ENCODE assay signal across 1 cellular context in the genomic region with DNA sequence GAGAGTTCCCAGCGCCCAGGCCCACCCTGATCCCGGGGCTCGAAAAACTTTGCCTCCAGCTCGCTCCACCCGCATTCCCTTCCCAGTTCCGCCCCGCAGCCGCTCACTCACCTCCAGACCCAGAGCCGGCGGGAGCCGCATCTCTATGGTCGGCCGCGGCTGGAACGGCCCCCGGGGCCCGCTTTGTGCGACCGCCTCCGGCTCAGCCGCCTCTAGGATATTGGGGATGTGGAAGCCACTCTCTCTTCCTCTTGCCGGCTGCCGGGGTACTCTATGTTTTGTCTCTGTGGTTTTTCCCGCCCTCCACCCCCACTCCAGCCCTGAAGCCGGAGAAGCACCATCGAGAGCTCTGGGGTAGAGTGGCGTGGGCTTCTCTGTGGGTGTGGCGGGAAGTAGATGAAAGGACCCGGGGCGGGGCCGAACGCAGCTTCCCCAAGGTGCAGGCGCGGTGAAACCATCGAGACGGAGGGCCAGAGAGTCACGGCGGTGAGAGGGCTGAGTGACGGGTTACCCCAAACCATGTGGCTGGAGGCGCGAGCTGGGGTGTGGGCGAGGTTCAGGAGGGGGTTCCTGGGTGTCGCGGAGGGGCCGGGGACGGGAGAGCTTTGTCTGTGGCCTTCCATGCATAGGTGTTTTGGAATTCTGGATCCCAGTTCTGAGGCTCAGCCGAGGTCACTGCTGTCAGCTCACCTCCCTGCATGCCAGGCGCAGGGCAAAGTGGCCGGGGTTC.
TF ChIP-seq lines count a peak whose summit lies in the region.

A gene with protein sequence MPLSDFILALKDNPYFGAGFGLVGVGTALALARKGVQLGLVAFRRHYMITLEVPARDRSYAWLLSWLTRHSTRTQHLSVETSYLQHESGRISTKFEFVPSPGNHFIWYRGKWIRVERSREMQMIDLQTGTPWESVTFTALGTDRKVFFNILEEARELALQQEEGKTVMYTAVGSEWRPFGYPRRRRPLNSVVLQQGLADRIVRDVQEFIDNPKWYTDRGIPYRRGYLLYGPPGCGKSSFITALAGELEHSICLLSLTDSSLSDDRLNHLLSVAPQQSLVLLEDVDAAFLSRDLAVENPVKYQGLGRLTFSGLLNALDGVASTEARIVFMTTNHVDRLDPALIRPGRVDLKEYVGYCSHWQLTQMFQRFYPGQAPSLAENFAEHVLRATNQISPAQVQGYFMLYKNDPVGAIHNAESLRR (plus strand): TSS at position 426 of the 730 bp plus-strand sequence. CDS start 1,305 bp downstream, outside the sequence.
A gene with protein sequence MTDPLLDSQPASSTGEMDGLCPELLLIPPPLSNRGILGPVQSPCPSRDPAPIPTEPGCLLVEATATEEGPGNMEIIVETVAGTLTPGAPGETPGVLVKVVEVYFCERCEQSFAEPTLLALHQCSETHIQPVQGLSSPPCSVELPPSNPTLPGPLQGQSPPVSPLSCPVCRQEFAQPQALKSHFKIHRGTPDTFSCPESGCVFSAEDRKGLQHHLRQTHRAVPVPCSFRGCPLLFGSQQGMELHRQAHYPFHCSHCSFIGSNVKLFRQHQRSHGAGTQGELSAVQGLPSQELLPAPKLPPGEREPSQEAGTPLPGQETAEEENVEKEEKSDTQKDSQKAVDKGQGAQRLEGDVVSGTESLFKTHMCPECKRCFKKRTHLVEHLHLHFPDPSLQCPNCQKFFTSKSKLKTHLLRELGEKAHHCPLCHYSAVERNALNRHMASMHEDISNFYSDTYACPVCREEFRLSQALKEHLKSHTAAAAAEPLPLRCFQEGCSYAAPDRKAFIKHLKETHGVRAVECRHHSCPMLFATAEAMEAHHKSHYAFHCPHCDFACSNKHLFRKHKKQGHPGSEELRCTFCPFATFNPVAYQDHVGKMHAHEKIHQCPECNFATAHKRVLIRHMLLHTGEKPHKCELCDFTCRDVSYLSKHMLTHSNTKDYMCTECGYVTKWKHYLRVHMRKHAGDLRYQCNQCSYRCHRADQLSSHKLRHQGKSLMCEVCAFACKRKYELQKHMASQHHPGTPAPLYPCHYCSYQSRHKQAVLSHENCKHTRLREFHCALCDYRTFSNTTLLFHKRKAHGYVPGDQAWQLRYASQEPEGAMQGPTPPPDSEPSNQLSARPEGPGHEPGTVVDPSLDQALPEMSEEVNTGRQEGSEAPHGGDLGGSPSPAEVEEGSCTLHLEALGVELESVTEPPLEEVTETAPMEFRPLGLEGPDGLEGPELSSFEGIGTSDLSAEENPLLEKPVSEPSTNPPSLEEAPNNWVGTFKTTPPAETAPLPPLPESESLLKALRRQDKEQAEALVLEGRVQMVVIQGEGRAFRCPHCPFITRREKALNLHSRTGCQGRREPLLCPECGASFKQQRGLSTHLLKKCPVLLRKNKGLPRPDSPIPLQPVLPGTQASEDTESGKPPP (N-terminal part only) (minus strand): TSS at position 366 of the 730 bp plus-strand sequence. CDS start 3,194 bp downstream, outside the sequence.

TF ChIP-seq in HepG2, 621 proteins besides CTCF, POLR2A, EP300 and RAD21 (continued from another document and continues in another):
- TF ChIP-seq ZHX2 (IDR thresholded peaks at IDR 0.05; ENCODE audit: low read depth): peak; percentile 39; the same call in 1 of the 2 replicates
- no peak for TF ChIP-seq ZHX2 (CRISPR knock-in tag; IDR thresholded peaks at IDR 0.05; ENCODE audit: borderline replicate concordance)
- TF ChIP-seq NR1H2 (CRISPR knock-in tag; IDR thresholded peaks at IDR 0.05; ENCODE audit: borderline replicate concordance, low read depth): no peak
- TF ChIP-seq SETDB1 (CRISPR knock-in tag; IDR thresholded peaks at IDR 0.05; ENCODE audit: borderline replicate concordance): no peak
- no peak for TF ChIP-seq TBX2 (CRISPR knock-in tag; IDR thresholded peaks at IDR 0.05; ENCODE audit: borderline replicate concordance)
- TF ChIP-seq, protein P1, sequence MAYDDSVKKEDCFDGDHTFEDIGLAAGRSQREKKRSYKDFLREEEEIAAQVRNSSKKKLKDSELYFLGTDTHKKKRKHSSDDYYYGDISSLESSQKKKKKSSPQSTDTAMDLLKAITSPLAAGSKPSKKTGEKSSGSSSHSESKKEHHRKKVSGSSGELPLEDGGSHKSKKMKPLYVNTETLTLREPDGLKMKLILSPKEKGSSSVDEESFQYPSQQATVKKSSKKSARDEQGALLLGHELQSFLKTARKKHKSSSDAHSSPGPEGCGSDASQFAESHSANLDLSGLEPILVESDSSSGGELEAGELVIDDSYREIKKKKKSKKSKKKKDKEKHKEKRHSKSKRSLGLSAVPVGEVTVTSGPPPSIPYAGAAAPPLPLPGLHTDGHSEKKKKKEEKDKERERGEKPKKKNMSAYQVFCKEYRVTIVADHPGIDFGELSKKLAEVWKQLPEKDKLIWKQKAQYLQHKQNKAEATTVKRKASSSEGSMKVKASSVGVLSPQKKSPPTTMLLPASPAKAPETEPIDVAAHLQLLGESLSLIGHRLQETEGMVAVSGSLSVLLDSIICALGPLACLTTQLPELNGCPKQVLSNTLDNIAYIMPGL (CRISPR knock-in tag; IDR thresholded peaks at IDR 0.05; ENCODE audit: borderline replicate concordance in 1 of 2, low read depth in 1 of 2): peak; percentile 78 to 90; a peak in 3 of 4 replicates
- no peak for TF ChIP-seq SNRNP70 (IDR thresholded peaks at IDR 0.05; ENCODE audit: low read depth, low read length)
- peak; percentile 62; the same call in 1 of the 2 replicates for TF ChIP-seq ATF2 (CRISPR knock-in tag; IDR thresholded peaks at IDR 0.05)
- TF ChIP-seq KDM5A (IDR thresholded peaks at IDR 0.05; ENCODE audit: borderline replicate concordance, low read length): peak; percentile 94
- no peak for TF ChIP-seq DPF2 (CRISPR knock-in tag; IDR thresholded peaks at IDR 0.05; ENCODE audit: borderline replicate concordance, low read depth)
- no peak for TF ChIP-seq TCF7L2 (IDR thresholded peaks at IDR 0.05; ENCODE audit: low read depth, low read length)
- TF ChIP-seq ZUFSP (CRISPR knock-in tag; IDR thresholded peaks at IDR 0.05; ENCODE audit: borderline replicate concordance): no peak
- no peak for TF ChIP-seq JUN (CRISPR knock-in tag; IDR thresholded peaks at IDR 0.05)
- TF ChIP-seq, protein P2, sequence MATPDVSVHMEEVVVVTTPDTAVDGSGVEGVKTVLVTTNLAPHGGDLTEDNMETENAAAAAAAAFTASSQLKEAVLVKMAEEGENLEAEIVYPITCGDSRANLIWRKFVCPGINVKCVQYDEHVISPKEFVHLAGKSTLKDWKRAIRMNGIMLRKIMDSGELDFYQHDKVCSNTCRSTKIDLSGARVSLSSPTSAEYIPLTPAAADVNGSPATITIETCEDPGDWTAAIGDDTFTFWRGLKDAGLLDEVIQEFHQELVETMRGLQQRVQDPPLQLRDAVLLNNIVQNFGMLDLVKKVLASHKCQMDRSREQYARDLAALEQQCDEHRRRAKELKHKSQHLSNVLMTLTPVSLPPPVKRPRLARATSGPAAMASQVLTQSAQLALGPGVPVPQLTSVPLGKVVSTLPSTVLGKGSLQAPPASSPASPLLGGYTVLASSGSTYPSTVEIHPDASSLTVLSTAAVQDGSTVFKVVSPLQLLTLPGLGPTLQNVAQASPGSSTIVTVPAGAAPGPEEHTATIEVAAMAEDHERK (CRISPR knock-in tag; IDR thresholded peaks at IDR 0.05; ENCODE audit: low read depth): 0 out of 2 replicates have a peak, but pooled peaks have one; percentile 18
- TF ChIP-seq, protein P3, sequence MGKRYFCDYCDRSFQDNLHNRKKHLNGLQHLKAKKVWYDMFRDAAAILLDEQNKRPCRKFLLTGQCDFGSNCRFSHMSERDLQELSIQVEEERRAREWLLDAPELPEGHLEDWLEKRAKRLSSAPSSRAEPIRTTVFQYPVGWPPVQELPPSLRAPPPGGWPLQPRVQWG (CRISPR knock-in tag; IDR thresholded peaks at IDR 0.05; ENCODE audit: borderline replicate concordance, low read depth): no peak
- TF ChIP-seq E2F1 (CRISPR knock-in tag; IDR thresholded peaks at IDR 0.05): peak; percentile 79
- TF ChIP-seq, protein P4, sequence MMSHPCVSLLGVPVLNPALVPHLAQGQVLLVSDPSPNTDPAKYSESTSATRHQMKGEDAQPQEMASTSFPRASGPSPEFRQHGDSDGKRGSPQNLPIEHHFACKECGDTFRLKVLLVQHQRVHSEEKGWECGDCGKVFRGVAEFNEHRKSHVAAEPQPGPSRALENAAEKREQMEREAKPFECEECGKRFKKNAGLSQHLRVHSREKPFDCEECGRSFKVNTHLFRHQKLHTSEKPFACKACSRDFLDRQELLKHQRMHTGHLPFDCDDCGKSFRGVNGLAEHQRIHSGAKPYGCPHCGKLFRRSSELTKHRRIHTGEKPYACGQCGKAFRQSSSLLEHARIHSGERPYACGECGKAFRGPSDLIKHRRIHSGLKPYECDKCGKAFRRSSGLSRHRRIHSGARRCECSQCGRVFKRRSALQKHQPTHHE (CRISPR knock-in tag; IDR thresholded peaks at IDR 0.05; ENCODE audit: borderline replicate concordance): no peak; the same call in 1 of the 2 replicates
- TF ChIP-seq MXD4 (CRISPR knock-in tag; IDR thresholded peaks at IDR 0.05): peak; percentile 96
- peak; percentile 89 for TF ChIP-seq KMT2B (CRISPR knock-in tag; IDR thresholded peaks at IDR 0.05)
- TF ChIP-seq SRSF1 (optimal IDR thresholded peaks at IDR 0.05; ENCODE audit: low read depth, low read length): peak; percentile 92
- no peak for TF ChIP-seq TMF1 (CRISPR knock-in tag; IDR thresholded peaks at IDR 0.05; ENCODE audit: low read depth)
- TF ChIP-seq, protein P5, sequence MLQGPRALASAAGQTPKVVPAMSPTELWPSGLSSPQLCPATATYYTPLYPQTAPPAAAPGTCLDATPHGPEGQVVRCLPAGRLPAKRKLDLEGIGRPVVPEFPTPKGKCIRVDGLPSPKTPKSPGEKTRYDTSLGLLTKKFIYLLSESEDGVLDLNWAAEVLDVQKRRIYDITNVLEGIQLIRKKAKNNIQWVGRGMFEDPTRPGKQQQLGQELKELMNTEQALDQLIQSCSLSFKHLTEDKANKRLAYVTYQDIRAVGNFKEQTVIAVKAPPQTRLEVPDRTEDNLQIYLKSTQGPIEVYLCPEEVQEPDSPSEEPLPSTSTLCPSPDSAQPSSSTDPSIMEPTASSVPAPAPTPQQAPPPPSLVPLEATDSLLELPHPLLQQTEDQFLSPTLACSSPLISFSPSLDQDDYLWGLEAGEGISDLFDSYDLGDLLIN (CRISPR knock-in tag; IDR thresholded peaks at IDR 0.05; ENCODE audit: borderline replicate concordance): no peak
